19 cellular contexts compared by ENCODE assay signal in the genomic region with DNA sequence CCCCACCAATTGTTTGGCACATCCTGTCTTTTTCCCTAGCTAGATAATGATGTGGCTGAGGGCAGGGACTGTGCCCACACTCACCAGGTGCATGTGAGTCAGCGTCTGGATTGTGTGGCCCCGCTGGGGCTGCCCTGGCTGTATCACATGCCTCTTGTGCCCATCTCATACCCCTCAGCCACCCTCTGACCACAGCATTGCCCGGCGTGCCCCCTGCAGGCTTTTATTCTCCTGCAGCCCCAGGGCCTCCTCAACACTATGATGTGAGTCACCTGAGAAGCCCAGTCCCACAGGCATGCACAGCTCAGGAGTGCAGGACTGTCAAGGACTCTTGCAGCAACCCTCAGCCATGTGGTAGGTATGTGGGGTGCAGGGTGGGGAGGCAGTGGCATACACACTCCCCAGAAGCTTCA. TPM values are rescaled to one million over a fixed set of nuclear protein-coding genes. Genes with fewer than 3 reads are reported as not detected.
DNase-seq lines count a peak whose midpoint lies in the region; ATAC-seq and TF ChIP-seq lines count a peak whose summit lies in the region.
"Had no signal": no experiment of that assay in that cellular context is flagged by ENCODE, and none has a peak within 500 bp of the region (broad histone marks: within the 10 kb centered on the region; RNA-seq: fewer than 3 reads in every experiment).

No MANE protein-coding gene starts in this region.

- H3K4me3 ChIP-seq in AG04450 (ENCODE audit: low read depth, low read length) = no peak overlapping the region
- H3K4me3 ChIP-seq: BLaER1 treated with 17β-estradiol and CSF1 and Interleukin-3, amounts not matched to agents 10 nM and 100 nM; colonic mucosa had no signal

- POLR2A ChIA-PET in AG04450 (lab: Yijun Ruan, JAX) = no interaction called here
- POLR2A ChIA-PET in activated CD4-positive, alpha-beta T cell treated with anti-CD3 and anti-CD28 coated beads for 36 hours (lab: Charles Lee) = interaction anchor here (0.6 kb wide), 1 partner anchor 155 kb away, joined by 4 read pairs; no protein-coding TSS in a partner anchor

- DNase-seq in AG04450 (ENCODE audit: low read depth, low spot score) (no peak), HPDE6-E6E7 (ENCODE audit: extremely low spot score) (peak; percentile 81), RPMI7951 (ENCODE audit: low read depth) (peak; percentile 80), foreskin keratinocyte (peak; percentile 75 to 85)
- no peak for DNase-seq in activated CD4-positive, alpha-beta T cell treated with anti-CD3 and anti-CD28 coated beads for 36 hours
- DNase-seq in stimulated activated CD4-positive, alpha-beta T cell treated with anti-CD3 and anti-CD28 coated beads, Interleukin-2, amount 100 ng/mL, for 48 hours = no peak
- DNase-seq: activated B cell treated with CpG ODN at 0.5 μM for 24 hours; activated CD8-positive, alpha-beta memory T cell treated with anti-CD3 and anti-CD28 coated beads, Interleukin-2, amount 50 U/mL, for 48 hours; activated naive CD8-positive, alpha-beta T cell treated with anti-CD3 and anti-CD28 coated beads for 36 hours; colonic mucosa; GDM1; H7; NCI-H1436; NCI-H526 treated with DMSO at 0.1 percent for 48 hours; SK-N-SH; stimulated activated CD4-positive, alpha-beta T cell treated with anti-CD3 and anti-CD28 coated beads, Interleukin-1b, Interleukin-23, amount 100 ng/mL, for 48 hours had no signal

- no peaks in the 10 kb centered on the region for H3K9me3 Mint-ChIP-seq in activated CD4-positive, alpha-beta T cell treated with anti-CD3 and anti-CD28 coated beads for 36 hours (ENCODE audit: low read depth)
- H3K9me3 Mint-ChIP-seq: activated B cell treated with CpG ODN at 0.5 μM for 24 hours; activated naive CD8-positive, alpha-beta T cell treated with anti-CD3 and anti-CD28 coated beads for 36 hours had no signal

- peaks cover 3% of the 10 kb centered on the region for H3K27me3 Mint-ChIP-seq in activated CD4-positive, alpha-beta T cell treated with anti-CD3 and anti-CD28 coated beads for 36 hours
- H3K27me3 Mint-ChIP-seq: activated naive CD8-positive, alpha-beta T cell treated with anti-CD3 and anti-CD28 coated beads for 36 hours had no signal

- H3K27me3 ChIP-seq in AG04450 (ENCODE audit: control insufficient read depth, insufficient read depth, low read length) (peaks cover 19% of the 10 kb centered on the region), foreskin keratinocyte (no peaks in the 10 kb centered on the region)
- H3K27me3 ChIP-seq: BLaER1 treated with 17β-estradiol and CSF1 and Interleukin-3, amounts not matched to agents 10 nM and 100 nM; colonic mucosa had no signal

- peaks cover 17% of the 10 kb centered on the region for H3K4me1 ChIP-seq in foreskin keratinocyte
- H3K4me1 ChIP-seq: colonic mucosa had no signal

- intact Hi-C loops in activated CD4-positive, alpha-beta T cell treated with anti-CD3 and anti-CD28 coated beads for 36 hours (cut with DNase I, micrococcal nuclease) = no loop called here

- CTCF ChIA-PET in AG04450 (lab: Charles Lee) = no interaction called here
- CTCF ChIA-PET in activated CD4-positive, alpha-beta T cell treated with anti-CD3 and anti-CD28 coated beads for 36 hours (lab: Charles Lee) = interaction anchor here (0.7 kb wide), 1 partner anchor 197 kb away, joined by 3 read pairs; no protein-coding TSS in a partner anchor

- H3K36me3 Mint-ChIP-seq in activated CD4-positive, alpha-beta T cell treated with anti-CD3 and anti-CD28 coated beads for 36 hours (ENCODE audit: low read depth) = no peaks in the 10 kb centered on the region
- H3K36me3 Mint-ChIP-seq: activated naive CD8-positive, alpha-beta T cell treated with anti-CD3 and anti-CD28 coated beads for 36 hours had no signal

- H3K27ac ChIP-seq in AG04450 (ENCODE audit: low read depth, low read length) (no peak overlapping the region), foreskin keratinocyte (no peak overlapping the region)
- H3K27ac ChIP-seq: BLaER1 treated with 17β-estradiol and CSF1 and Interleukin-3, amounts not matched to agents 10 nM and 100 nM; colonic mucosa had no signal

- H3K4me1 Mint-ChIP-seq in activated CD4-positive, alpha-beta T cell treated with anti-CD3 and anti-CD28 coated beads for 36 hours = no peaks in the 10 kb centered on the region
- H3K4me1 Mint-ChIP-seq: activated B cell treated with CpG ODN at 0.5 μM for 24 hours; activated naive CD8-positive, alpha-beta T cell treated with anti-CD3 and anti-CD28 coated beads for 36 hours had no signal

- 0 out of 2 replicates have a peak, but pooled peaks have one; percentile 6 for TF ChIP-seq CTCF in AG04450 (IDR thresholded peaks at IDR 0.05; ENCODE audit: low read depth, low read length)
- peak; percentile 39 for TF ChIP-seq CTCF in foreskin keratinocyte (conservative IDR thresholded peaks at IDR 0.05)

- no peaks in the 10 kb centered on the region for H3K9me3 ChIP-seq in AG04450 (ENCODE audit: control insufficient read depth, insufficient read depth, low read length)
- H3K9me3 ChIP-seq: BLaER1 treated with 17β-estradiol and CSF1 and Interleukin-3, amounts not matched to agents 10 nM and 100 nM; colonic mucosa; SK-N-SH had no signal

- H3K27ac Mint-ChIP-seq in activated CD4-positive, alpha-beta T cell treated with anti-CD3 and anti-CD28 coated beads for 36 hours = no peak overlapping the region
- H3K27ac Mint-ChIP-seq: activated B cell treated with CpG ODN at 0.5 μM for 24 hours; activated naive CD8-positive, alpha-beta T cell treated with anti-CD3 and anti-CD28 coated beads for 36 hours had no signal

- no peak overlapping the region for H3K4me3 Mint-ChIP-seq in activated CD4-positive, alpha-beta T cell treated with anti-CD3 and anti-CD28 coated beads for 36 hours
- H3K4me3 Mint-ChIP-seq: activated B cell treated with CpG ODN at 0.5 μM for 24 hours; activated naive CD8-positive, alpha-beta T cell treated with anti-CD3 and anti-CD28 coated beads for 36 hours had no signal

- ATAC-seq in foreskin keratinocyte (peak; percentile 95), GM19023 (IDR thresholded peaks at IDR 0.05; ENCODE audit: unreplicated experiment) (no peak), GM18861 (IDR thresholded peaks at IDR 0.05; ENCODE audit: unreplicated experiment) (no peak)
- no peak for ATAC-seq in activated CD4-positive, alpha-beta T cell treated with anti-CD3 and anti-CD28 coated beads for 36 hours

RNA-seq across cellular contexts. Expression of a gene that starts 14.8 kb away (rescaled TPM):
- polyA plus RNA-seq in AG04450 (2011; rRNA removed) = 34.3 and 42.7 TPM in 2 replicates
- 32.6 and 39.5 TPM in 2 replicates for polyA minus RNA-seq in AG04450 (2011; rRNA and poly(A)+ RNA removed)
- 27.3 and 32.2 TPM in 2 replicates for total RNA-seq in RPMI7951 (2014; rRNA removed; shearing (Covaris generic))
- total RNA-seq in foreskin keratinocyte = 23.7 and 30.8 TPM in 2 replicates
- polyA plus RNA-seq in foreskin keratinocyte = 16.5 and 21.0 TPM in 2 replicates
- total RNA-seq in activated CD4-positive, alpha-beta T cell treated with anti-CD3 and anti-CD28 coated beads for 36 hours = under 1 TPM; 0.14 to 0.16 TPM

RNA-seq across cellular contexts. Expression of a gene that starts 50.2 kb away (rescaled TPM):
- polyA plus RNA-seq in AG04450 (2011; rRNA removed) = not detected in 2 replicates
- not detected in 2 replicates for polyA minus RNA-seq in AG04450 (2011; rRNA and poly(A)+ RNA removed)
- total RNA-seq in RPMI7951 (2014; rRNA removed; shearing (Covaris generic)) = not detected in 2 replicates
- not detected in 2 replicates for total RNA-seq in foreskin keratinocyte
- polyA plus RNA-seq in foreskin keratinocyte = not detected in 2 replicates
- not detected for total RNA-seq in activated CD4-positive, alpha-beta T cell treated with anti-CD3 and anti-CD28 coated beads for 36 hours
- total RNA-seq: activated B cell treated with CpG ODN at 0.5 μM for 24 hours; activated naive CD8-positive, alpha-beta T cell treated with anti-CD3 and anti-CD28 coated beads for 36 hours; colonic mucosa had no signal
- polyA plus RNA-seq: SK-N-SH had no signal

Comparison
In these comparisons a context has a peak if more than half of its experiments do, and no peak if none do; other contexts are left out.
1. DNase-seq: peak in HPDE6-E6E7 (single experiment), RPMI7951 (single experiment) and foreskin keratinocyte (2 of 2); none in AG04450 (single experiment), activated CD4-positive, alpha-beta T cell treated with anti-CD3 and anti-CD28 coated beads for 36 hours (single experiment) and stimulated activated CD4-positive, alpha-beta T cell treated with anti-CD3 and anti-CD28 coated beads, Interleukin-2, amount 100 ng/mL, for 48 hours (0 of 2).
2. RNA of a gene that starts 14.8 kb away (total RNA-seq): 27.3 to 32.2 TPM in RPMI7951 and 23.7 to 30.8 TPM in foreskin keratinocyte; 0.14 to 0.16 TPM in activated CD4-positive, alpha-beta T cell treated with anti-CD3 and anti-CD28 coated beads for 36 hours; every median in the first group is over 10 times any median in the second.